ENCODE assay signal across 10 cellular contexts in the genomic region with DNA sequence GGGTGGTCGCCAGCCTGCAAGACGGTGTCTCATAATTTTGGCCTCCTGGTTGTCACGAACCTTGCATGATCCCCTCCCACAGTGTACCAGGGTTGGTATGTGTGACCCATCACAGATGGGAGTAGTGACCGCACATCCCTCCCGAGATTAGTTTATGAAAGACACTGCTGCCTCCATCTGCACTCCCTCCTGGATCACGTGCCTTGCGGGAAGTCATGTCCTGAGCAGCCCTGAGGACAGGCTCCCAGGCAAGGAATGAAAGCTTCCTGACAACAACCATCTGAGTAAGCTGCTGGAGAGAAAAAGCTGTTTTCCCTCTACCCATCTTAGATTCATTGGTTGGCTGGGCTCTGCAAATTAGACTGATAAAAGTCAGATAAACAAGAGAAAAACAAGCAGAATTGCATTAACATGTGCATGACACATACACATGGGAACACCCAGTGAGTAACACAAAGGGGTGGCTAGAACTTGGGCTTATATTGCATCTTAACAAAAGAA. TPM values are rescaled to one million over a fixed set of nuclear protein-coding genes. Genes with fewer than 3 reads are reported as not detected.
A peak's percentile ranks its signal among the peaks of the same experiment; 100 is the strongest.
DNase-seq lines count a peak whose midpoint lies in the region; ATAC-seq, FAIRE-seq and TF ChIP-seq lines count a peak whose summit lies in the region.
"Had no signal": no experiment of that assay in that cellular context is flagged by ENCODE, and none has a peak within 500 bp of the region (broad histone marks: within the 10 kb centered on the region; RNA-seq: fewer than 3 reads in every experiment).

No MANE protein-coding gene starts in this region.

- BruUV-seq in IMR-90 (replicated peaks; lab: Mats Ljungman, UMichigan) (no TSS peak), PC-9 (replicated peaks; lab: Mats Ljungman, UMichigan) (no TSS peak)

- H3K27me3 ChIP-seq in IMR-90 (ENCODE audit: control insufficient read depth, insufficient read depth, low read length): no peaks in the 10 kb centered on the region
- H3K27me3 ChIP-seq in keratinocyte (ENCODE audit: control insufficient read depth, extremely low read depth, insufficient read depth, low read length): no peaks in the 10 kb centered on the region
- no peaks in the 10 kb centered on the region for H3K27me3 ChIP-seq in thyroid gland
- H3K27me3 ChIP-seq in spleen (replicated peaks in 1 of 7): no peaks in the 10 kb centered on the region
- no peaks in the 10 kb centered on the region for H3K27me3 ChIP-seq in PC-9 (ENCODE audit: insufficient read depth, low read depth)

- TF ChIP-seq CTCF in IMR-90 (conservative IDR thresholded peaks at IDR 0.05; ENCODE audit: low read depth, low read length): no peak
- TF ChIP-seq CTCF in choroid plexus epithelial cell (conservative IDR thresholded peaks at IDR 0.05; ENCODE audit: low read depth, low read length): no peak
- no peak for TF ChIP-seq CTCF in keratinocyte (optimal IDR thresholded peaks at IDR 0.05 in 1 of 3, IDR thresholded peaks at IDR 0.05 in 1 of 3, conservative IDR thresholded peaks at IDR 0.05 in 1 of 3; ENCODE audit: extremely low read depth in 1 of 3, insufficient read depth in 2 of 3, low read length in 3 of 3)
- no peak for TF ChIP-seq CTCF in thyroid gland (IDR thresholded peaks at IDR 0.05)
- no peak for TF ChIP-seq CTCF in spleen (IDR thresholded peaks at IDR 0.05 in 8 of 11, conservative IDR thresholded peaks at IDR 0.05 in 3 of 11)
- TF ChIP-seq CTCF in PC-9 (conservative IDR thresholded peaks at IDR 0.05): no peak

- H4K8ac ChIP-seq in IMR-90 (ENCODE audit: low read depth in 2 of 2, low read length in 2 of 2): peak overlapping the region; percentile 59 to 93

- peak; percentile 68 for FAIRE-seq in keratinocyte (lab: Jason Lieb, UNC)

- H2AK5ac ChIP-seq in IMR-90 (ENCODE audit: low read depth, low read length): peak overlapping the region; percentile 88; the same call in 1 of the 2 replicates

- H3K4ac ChIP-seq in IMR-90 (ENCODE audit: low read depth, low read length): peak overlapping the region; percentile 96

- H3K9me3 ChIP-seq in IMR-90 (ENCODE audit: control insufficient read depth, insufficient read depth, low read length) (no peaks in the 10 kb centered on the region), keratinocyte (ENCODE audit: control insufficient read depth, low read depth, low read length) (no peaks in the 10 kb centered on the region), thyroid gland (no peaks in the 10 kb centered on the region), spleen (no peaks in the 10 kb centered on the region), PC-9 (ENCODE audit: insufficient read depth, low read depth) (no peaks in the 10 kb centered on the region)

- H3K9me2 ChIP-seq in PC-9 (ENCODE audit: insufficient read depth): no peaks in the 10 kb centered on the region

- H3K4me3 ChIP-seq in IMR-90 (ENCODE audit: insufficient read depth, low read depth, low read length): no peak overlapping the region
- no peak overlapping the region for H3K4me3 ChIP-seq in choroid plexus epithelial cell (ENCODE audit: low read depth, low read length)
- no peak overlapping the region for H3K4me3 ChIP-seq in keratinocyte (ENCODE audit: control insufficient read depth in 2 of 3, extremely low read depth in 1 of 3, insufficient read depth in 2 of 3, low read depth in 1 of 3, low read length in 3 of 3)
- no peak overlapping the region for H3K4me3 ChIP-seq in thyroid gland (replicated peaks in 1 of 3)
- H3K4me3 ChIP-seq in spleen: no peak overlapping the region
- no peak overlapping the region for H3K4me3 ChIP-seq in PC-9

- CTCF ChIA-PET in IMR-90 (lab: Yijun Ruan, JAX) (interaction anchor here (0.7 to 1.4 kb wide), 2 partner anchors 24 to 55 kb away, joined by 3 to 5 read pairs; no protein-coding TSS in a partner anchor), PC-9 (lab: Charles Lee) (no interaction called here)

- H2BK20ac ChIP-seq in IMR-90 (ENCODE audit: low read depth, low read length): peak overlapping the region; percentile 98

- H4K20me1 ChIP-seq in IMR-90 (ENCODE audit: insufficient read depth, low read length): no peaks in the 10 kb centered on the region
- no peaks in the 10 kb centered on the region for H4K20me1 ChIP-seq in keratinocyte (ENCODE audit: control insufficient read depth, extremely low read depth, insufficient read depth, low read length)
- no peaks in the 10 kb centered on the region for H4K20me1 ChIP-seq in PC-9 (ENCODE audit: insufficient read depth)

- H2BK120ac ChIP-seq in IMR-90 (ENCODE audit: low read depth, low read length): peak overlapping the region; percentile 97

- H3K79me2 ChIP-seq in keratinocyte (ENCODE audit: control insufficient read depth, insufficient read depth, low read length) (no peaks in the 10 kb centered on the region), PC-9 (ENCODE audit: low read depth) (no peaks in the 10 kb centered on the region)

- no peak for TF ChIP-seq RAD21 in IMR-90 (IDR thresholded peaks at IDR 0.05; ENCODE audit: low read length)

- POLR2A ChIA-PET in IMR-90 (lab: Charles Lee; ENCODE audit: unreplicated experiment) (interaction anchor here (1.0 kb wide), 2 partner anchors 10 to 16 kb away, joined by 3 to 4 read pairs; no protein-coding TSS in a partner anchor), PC-9 (lab: Charles Lee; ENCODE audit: unreplicated experiment) (no interaction called here)

- H3K27ac ChIP-seq in IMR-90 (ENCODE audit: insufficient read depth, low read length): peak overlapping the region; percentile 81
- peak overlapping the region; percentile 7 for H3K27ac ChIP-seq in keratinocyte (ENCODE audit: control insufficient read depth, insufficient read depth, low read length)
- no peak overlapping the region for H3K27ac ChIP-seq in thyroid gland
- H3K27ac ChIP-seq in spleen: peak overlapping the region in 3 of 8 donors; percentile 28 to 45 (median 42)
- H3K27ac ChIP-seq in PC-9: no peak overlapping the region

- peak overlapping the region; percentile 99 for H3K18ac ChIP-seq in IMR-90 (ENCODE audit: low read depth, low read length)

- intact Hi-C loops in IMR-90 (cut with micrococcal nuclease): no loop called here
- intact Hi-C loops in thyroid gland (cut with DNase I): no loop called here
- intact Hi-C loops in spleen (cut with DNase I; ENCODE audit: low total_unique reads): no loop called here
- intact Hi-C loops in PC-9 (cut with micrococcal nuclease; ENCODE audit: unreplicated experiment): no loop called here

- H2AFZ ChIP-seq in IMR-90 (replicated peaks; ENCODE audit: low read length, poor library complexity): peak overlapping the region; percentile 75
- H2AFZ ChIP-seq in keratinocyte (ENCODE audit: control insufficient read depth, low read length): no peak overlapping the region
- no peak overlapping the region for H2AFZ ChIP-seq in PC-9

- H3K9me1 ChIP-seq in IMR-90 (ENCODE audit: insufficient read depth, low read length) (peaks cover 17% of the 10 kb centered on the region), keratinocyte (ENCODE audit: control insufficient read depth, extremely low read depth, insufficient read depth, low read length) (no peaks in the 10 kb centered on the region)

- no peak for TF ChIP-seq POLR2A in IMR-90 (IDR thresholded peaks at IDR 0.05; ENCODE audit: low read depth, low read length)
- no peak for TF ChIP-seq POLR2A in thyroid gland (IDR thresholded peaks at IDR 0.05)
- no peak for TF ChIP-seq POLR2A in spleen (IDR thresholded peaks at IDR 0.05)

- 30% methylated on average over 2 of the region's 7 CpGs; no CpG with 5 or more reads in 1 of the 2 experiments for WGBS in IMR-90 (ENCODE audit: extremely low coverage in 2 of 2, insufficient read length in 1 of 2), 2 experiments
- 67 to 70% methylated on average over 7 of the region's 7 CpGs for WGBS in thyroid gland, 2 donors
- WGBS in spleen, 5 donors: 55 to 73% (median 61%) methylated on average over 7 of the region's 7 CpGs

- no peaks in the 10 kb centered on the region for H3F3A ChIP-seq in PC-9 (ENCODE audit: insufficient read depth, low read depth)

- H3K9ac ChIP-seq in IMR-90 (ENCODE audit: low read depth, low read length) (peak overlapping the region; percentile 20), keratinocyte (ENCODE audit: control insufficient read depth, extremely low read depth, insufficient read depth, low read length) (no peak overlapping the region)

- DNase-seq in IMR-90: peak; percentile 86
- DNase-seq in choroid plexus epithelial cell (ENCODE audit: low read depth): peak; percentile 86
- DNase-seq in keratinocyte (ENCODE audit: low read depth, low spot score): no peak
- DNase-seq in thyroid gland: peak; percentile 9 to 20
- no peak for DNase-seq in spleen
- DNase-seq in PC-9: no peak
- DNase-seq: DMS53 had no signal

- H2BK5ac ChIP-seq in IMR-90 (ENCODE audit: low read depth, low read length, poor library complexity, severe bottlenecking): peak overlapping the region; percentile 98

- H3K79me1 ChIP-seq in IMR-90 (ENCODE audit: low read depth in 1 of 2, low read length in 2 of 2): peaks cover 0 to 6% of the 10 kb centered on the region in 2 experiments; a peak in 1 of 4 replicates

- H3K4me1 ChIP-seq in IMR-90 (ENCODE audit: control insufficient read depth, insufficient read depth, low read length): peaks cover 37% of the 10 kb centered on the region
- peaks cover 18% of the 10 kb centered on the region for H3K4me1 ChIP-seq in keratinocyte (ENCODE audit: control insufficient read depth, extremely low read depth, insufficient read depth, low read length)
- no peaks in the 10 kb centered on the region for H3K4me1 ChIP-seq in thyroid gland
- H3K4me1 ChIP-seq in spleen: no peaks in the 10 kb centered on the region
- H3K4me1 ChIP-seq in PC-9 (replicated peaks; ENCODE audit: insufficient read depth): peaks cover 9% of the 10 kb centered on the region; the same call in 1 of the 2 replicates

- H3K36me3 ChIP-seq in IMR-90 (ENCODE audit: control insufficient read depth, insufficient read depth, low read length): no peaks in the 10 kb centered on the region
- H3K36me3 ChIP-seq in keratinocyte (ENCODE audit: control insufficient read depth in 2 of 2, extremely low read depth in 1 of 2, insufficient read depth in 2 of 2, low read length in 2 of 2): no peaks in the 10 kb centered on the region
- H3K36me3 ChIP-seq in thyroid gland: no peaks in the 10 kb centered on the region
- no peaks in the 10 kb centered on the region for H3K36me3 ChIP-seq in spleen
- no peaks in the 10 kb centered on the region for H3K36me3 ChIP-seq in PC-9 (ENCODE audit: low read depth)

- dilution Hi-C loops in IMR-90 (cut with HindIII; ENCODE audit: low sequenced_read_pairs, unreplicated experiment) (no loop called here), keratinocyte (cut with MboI; ENCODE audit: extremely low pct_ligation_motif_present, low sequenced_read_pairs) (no loop called here)

- peak overlapping the region; percentile 12 for H2AK9ac ChIP-seq in IMR-90 (replicated peaks; ENCODE audit: low read depth, low read length, poor library complexity)

- in situ Hi-C loops in IMR-90 (cut with MboI; ENCODE audit: low sequenced_read_pairs): no loop called here

- peak overlapping the region; percentile 6 for H3K23ac ChIP-seq in IMR-90 (ENCODE audit: low read depth, low read length)

- H3K4me2 ChIP-seq in IMR-90 (ENCODE audit: low read depth, low read length): peak overlapping the region; percentile 37
- H3K4me2 ChIP-seq in keratinocyte (ENCODE audit: control insufficient read depth, extremely low read depth, insufficient read depth, low read depth, low read length): no peak overlapping the region
- H3K4me2 ChIP-seq in PC-9: no peak overlapping the region

- ATAC-seq in IMR-90 (ENCODE audit: low read depth) (peak; percentile 76), HG03520 (IDR thresholded peaks at IDR 0.05; ENCODE audit: unreplicated experiment) (no peak), HG02885 (IDR thresholded peaks at IDR 0.05; ENCODE audit: poor library complexity, unreplicated experiment) (no peak)

- peak overlapping the region; percentile 33; the same call in 1 of the 2 replicates for H3K56ac ChIP-seq in IMR-90 (ENCODE audit: extremely low read depth, insufficient read depth, low read length)

- H4K5ac ChIP-seq in IMR-90 (ENCODE audit: low read depth, low read length): peak overlapping the region; percentile 72

- H2BK15ac ChIP-seq in IMR-90 (ENCODE audit: low read depth, low read length): peak overlapping the region; percentile 98

- peak overlapping the region; percentile 75 for H4K91ac ChIP-seq in IMR-90 (ENCODE audit: insufficient read depth, low read depth, low read length)

- peak overlapping the region; percentile 77; the same call in 1 of the 2 replicates for H3K14ac ChIP-seq in IMR-90 (replicated peaks; ENCODE audit: low read depth, low read length)

RNA-seq across cellular contexts. Expression of a gene that starts 14.4 kb away (rescaled TPM):
- total RNA-seq in IMR-90 (2012; rRNA removed): 65.5 and 80.7 TPM in 2 replicates
- polyA plus RNA-seq in IMR-90 (2012; rRNA removed): 67.5 and 70.7 TPM in 2 replicates
- 61.3 and 83.4 TPM in 2 replicates for polyA plus RNA-seq in IMR-90 (2012; cell fraction: cytosol; rRNA removed)
- polyA plus RNA-seq in IMR-90 (2012; cell fraction: nucleus; rRNA removed; ENCODE audit: low replicate concordance): 102 and 106 TPM in 2 replicates
- polyA plus RNA-seq in keratinocyte: 4.1 to 10.0 TPM (median 4.4 TPM) in 3 replicates
- polyA plus RNA-seq in keratinocyte (2011; ENCODE audit: low read depth): 3.7 TPM
- 3.7 and 4.9 TPM in 2 replicates for polyA plus RNA-seq in keratinocyte (2011; cell fraction: cytosol; rRNA removed)
- polyA plus RNA-seq in keratinocyte (2011; cell fraction: nucleus; rRNA removed): 12.1 and 16.1 TPM in 2 replicates
- polyA plus RNA-seq in keratinocyte (2012; ENCODE audit: low replicate concordance): 3.2 and 14.2 TPM in 2 replicates
- polyA minus RNA-seq in keratinocyte: 3.8 to 14.5 TPM (median 3.9 TPM) in 3 replicates
- polyA minus RNA-seq in keratinocyte (2011; cell fraction: cytosol; rRNA and poly(A)+ RNA removed): 5.0 TPM
- 5.9 and 14.6 TPM in 2 replicates for polyA minus RNA-seq in keratinocyte (2011; cell fraction: nucleus; rRNA and poly(A)+ RNA removed)
- 10 to 100 TPM in 1 of 4 donors, 1 to 10 TPM in 3; 1.2 to 16.4 (median 4.3) TPM for total RNA-seq in thyroid gland
- 10 to 100 TPM in 2 of 7 donors, 1 to 10 TPM in 5; 4.1 to 23.6 (median 5.6) TPM for total RNA-seq in spleen
- 1 to 10 TPM; 1.3 to 2.6 (median 2.3) TPM for polyA plus RNA-seq in spleen
- 1.1 TPM in 2 replicates for total RNA-seq in PC-9 (2021)
- total RNA-seq: activated T-helper 1 cell treated with anti-CD3 and anti-CD28 coated beads, Interleukin-12 subunit alpha, Interleukin-12 subunit beta, Interleukin-2, Interleukin-4 antibody, amounts not matched to agents 30 ng/mL and 10 ng/mL and 1 ng/mL, durations not matched to agents 14 hours and 24 hours and 36 hours had no signal

Comparison
In these comparisons a context has a peak if more than half of its experiments do, and no peak if none do; other contexts are left out.
1. DNase-seq: peak in IMR-90 (single experiment), choroid plexus epithelial cell (single experiment) and thyroid gland (2 of 2); none in keratinocyte (single experiment), spleen (single experiment) and PC-9 (0 of 2).
2. H3K27ac ChIP-seq: peak in IMR-90 (single experiment) and keratinocyte (single experiment); none in thyroid gland (0 of 3) and PC-9 (single experiment).